Comparison of ENCODE assay signal across 8 cellular contexts in the genomic region with DNA sequence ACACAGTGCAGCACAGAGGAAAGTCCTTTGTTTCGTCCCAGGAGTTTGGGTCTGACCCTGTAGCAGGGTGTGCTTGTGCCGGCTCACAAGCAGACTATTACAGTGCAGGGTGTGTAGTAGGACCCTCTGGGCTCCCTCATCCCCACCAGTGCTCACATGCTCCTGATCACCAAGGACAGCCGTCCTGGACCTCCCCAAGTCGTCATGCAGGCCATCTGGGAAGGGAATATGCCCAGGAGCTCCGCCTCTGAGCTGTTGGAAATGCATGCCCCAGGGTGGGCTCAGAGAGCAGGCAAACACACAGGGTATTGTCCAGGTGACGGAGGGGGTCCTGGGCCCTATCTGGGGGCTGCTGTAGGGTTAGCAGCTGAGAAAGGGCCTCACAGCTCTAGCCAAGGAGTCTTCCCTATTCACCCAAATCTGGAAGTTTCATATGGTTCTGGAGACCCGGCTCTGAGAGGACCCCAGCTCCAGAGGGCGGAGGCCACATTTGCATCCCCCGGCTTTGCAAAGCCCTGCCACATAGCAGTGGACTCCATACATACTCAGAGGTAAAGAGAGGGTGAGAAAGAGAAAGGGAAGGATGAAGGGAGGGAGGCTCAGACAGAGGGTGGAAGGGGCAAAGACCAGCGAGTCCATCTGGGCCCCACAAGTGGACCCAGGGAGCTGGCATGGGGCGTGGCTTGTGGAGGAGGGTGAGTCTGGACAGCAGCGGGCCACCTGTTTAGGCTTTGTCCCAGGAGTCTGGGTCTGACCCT. TPM values are rescaled to one million over a fixed set of nuclear protein-coding genes. Genes with fewer than 3 reads are reported as not detected.
DNase-seq lines count a peak whose midpoint lies in the region; ATAC-seq and TF ChIP-seq lines count a peak whose summit lies in the region.

No MANE protein-coding gene starts in this region.

- POLR2A ChIA-PET in RWPE1 (lab: Yijun Ruan, JAX; ENCODE audit: low non-redundant PET): no interaction called here

- 81 to 85% methylated on average over 5 to 11 of the region's 12 CpGs for WGBS in esophagus squamous epithelium, 2 donors
- 81 to 88% (median 87%) methylated on average over 10 to 12 of the region's 12 CpGs for WGBS in spleen, 5 donors

- intact Hi-C loops in esophagus squamous epithelium (cut with DNase I): no loop called here
- intact Hi-C loops in spleen (cut with DNase I; ENCODE audit: low total_unique reads): loop anchor here (10.0 kb wide), 1 partner anchor 257 kb away; a partner anchor contains a TSS

- peaks cover 25% of the 10 kb centered on the region for H3K4me1 Mint-ChIP-seq in T-helper 2 cell treated with Interferon-gamma antibody and Interleukin-4, amounts not matched to agents 5 μg/mL and 100 μg/mL, for 36 hours (ENCODE audit: low read depth)

- H3K27me3 ChIP-seq in esophagus squamous epithelium: peaks cover 0 to 13% (median 0%) of the 10 kb centered on the region in 4 donors
- peaks cover 0 to 16% (median 0%) of the 10 kb centered on the region in 7 donors for H3K27me3 ChIP-seq in spleen (replicated peaks in 1 of 7)

- no peak for DNase-seq in T-helper 2 cell treated with Interferon-gamma antibody and Interleukin-4, amounts not matched to agents 5 μg/mL and 100 μg/mL, for 36 hours (ENCODE audit: low spot score)
- DNase-seq in T-helper 2 cell: no peak
- no peak for DNase-seq in RWPE1 (ENCODE audit: low spot score)
- no peak for DNase-seq in esophagus squamous epithelium (lab: John Stamatoyannopoulos, UW)
- DNase-seq in spleen: no peak
- DNase-seq in erythroblast (lab: John Stamatoyannopoulos, UW): no peak
- no peak for DNase-seq in NCI-H1048 (lab: John Stamatoyannopoulos, UW)

- H3K27ac Mint-ChIP-seq in T-helper 2 cell treated with Interferon-gamma antibody and Interleukin-4, amounts not matched to agents 5 μg/mL and 100 μg/mL, for 36 hours: peak overlapping the region; percentile 78

- no peaks in the 10 kb centered on the region for H3K9me3 ChIP-seq in esophagus squamous epithelium
- no peaks in the 10 kb centered on the region for H3K9me3 ChIP-seq in spleen

- ATAC-seq in HG03139 (IDR thresholded peaks at IDR 0.05; ENCODE audit: unreplicated experiment): no peak

- H3K4me1 ChIP-seq in esophagus squamous epithelium (peaks cover 17 to 31% (median 19%) of the 10 kb centered on the region in 3 donors), spleen (peaks cover 19 to 53% (median 31%) of the 10 kb centered on the region in 6 donors)

- peaks cover 16% of the 10 kb centered on the region for H3K27me3 Mint-ChIP-seq in T-helper 2 cell treated with Interferon-gamma antibody and Interleukin-4, amounts not matched to agents 5 μg/mL and 100 μg/mL, for 36 hours (ENCODE audit: low read depth)

- H3K4me3 Mint-ChIP-seq in T-helper 2 cell treated with Interferon-gamma antibody and Interleukin-4, amounts not matched to agents 5 μg/mL and 100 μg/mL, for 36 hours: peak overlapping the region; percentile 36

- TF ChIP-seq CTCF in RWPE1 (conservative IDR thresholded peaks at IDR 0.05; ENCODE audit: low read depth) (no peak), esophagus squamous epithelium (IDR thresholded peaks at IDR 0.05) (no peak), spleen (IDR thresholded peaks at IDR 0.05 in 8 of 11, conservative IDR thresholded peaks at IDR 0.05 in 3 of 11) (no peak)

- H3K9me3 Mint-ChIP-seq in T-helper 2 cell treated with Interferon-gamma antibody and Interleukin-4, amounts not matched to agents 5 μg/mL and 100 μg/mL, for 36 hours: no peaks in the 10 kb centered on the region

- peaks cover 3% of the 10 kb centered on the region for H3K36me3 Mint-ChIP-seq in T-helper 2 cell treated with Interferon-gamma antibody and Interleukin-4, amounts not matched to agents 5 μg/mL and 100 μg/mL, for 36 hours (ENCODE audit: low read depth)

- no peak for TF ChIP-seq POLR2A in esophagus squamous epithelium (IDR thresholded peaks at IDR 0.05)
- TF ChIP-seq POLR2A in spleen (IDR thresholded peaks at IDR 0.05): no peak
- TF ChIP-seq POLR2A in erythroblast (IDR thresholded peaks at IDR 0.05; ENCODE audit: low read length): no peak

- peak overlapping the region; percentile 4; the same call in 1 of the 2 replicates for H3K27ac ChIP-seq in RWPE1
- peak overlapping the region in 3 of 4 donors; percentile 32 to 79 (median 69) for H3K27ac ChIP-seq in esophagus squamous epithelium
- peak overlapping the region in 7 of 8 donors; percentile 38 to 91 (median 88) for H3K27ac ChIP-seq in spleen

- CTCF ChIA-PET in RWPE1 (lab: Yijun Ruan, JAX): interaction anchor here (0.6 to 1.3 kb wide), 6 partner anchors 52 to 605 kb away, joined by 3 to 6 read pairs (median 4); no protein-coding TSS in a partner anchor

- H3K4me3 ChIP-seq in esophagus squamous epithelium (no peak overlapping the region), spleen (peak overlapping the region in 1 of 8 donors; percentile 47)

- H3K36me3 ChIP-seq in esophagus squamous epithelium (no peaks in the 10 kb centered on the region), spleen (no peaks in the 10 kb centered on the region)

RNA-seq across cellular contexts. Expression of a gene that starts 53.5 kb away (rescaled TPM):
- total RNA-seq in esophagus squamous epithelium (10 to 100 TPM; 66.3 to 92.3 (median 83.4) TPM), spleen (100 to 1,000 TPM; 193 to 322 (median 219) TPM)
- 10 to 100 TPM; 80.8 to 95.3 (median 84.4) TPM for polyA plus RNA-seq in spleen

Comparison
In these comparisons a context has a peak if more than half of its experiments do, and no peak if none do; other contexts are left out.
1. H3K27ac ChIP-seq: peak in every context shown above with its lines; median percentile 88 in spleen; 69 in esophagus squamous epithelium; 4 in RWPE1.